In genomic region chr20:63082308-63082938, GRCh38 we compare ENCODE assay signal across 1 cellular context.
TF ChIP-seq lines count a peak whose summit lies in the region.

No MANE protein-coding gene starts in this region.

TF ChIP-seq in K562, 482 proteins besides CTCF, POLR2A, EP300 and RAD21 (continued from another document):
- TF ChIP-seq, protein P1, sequence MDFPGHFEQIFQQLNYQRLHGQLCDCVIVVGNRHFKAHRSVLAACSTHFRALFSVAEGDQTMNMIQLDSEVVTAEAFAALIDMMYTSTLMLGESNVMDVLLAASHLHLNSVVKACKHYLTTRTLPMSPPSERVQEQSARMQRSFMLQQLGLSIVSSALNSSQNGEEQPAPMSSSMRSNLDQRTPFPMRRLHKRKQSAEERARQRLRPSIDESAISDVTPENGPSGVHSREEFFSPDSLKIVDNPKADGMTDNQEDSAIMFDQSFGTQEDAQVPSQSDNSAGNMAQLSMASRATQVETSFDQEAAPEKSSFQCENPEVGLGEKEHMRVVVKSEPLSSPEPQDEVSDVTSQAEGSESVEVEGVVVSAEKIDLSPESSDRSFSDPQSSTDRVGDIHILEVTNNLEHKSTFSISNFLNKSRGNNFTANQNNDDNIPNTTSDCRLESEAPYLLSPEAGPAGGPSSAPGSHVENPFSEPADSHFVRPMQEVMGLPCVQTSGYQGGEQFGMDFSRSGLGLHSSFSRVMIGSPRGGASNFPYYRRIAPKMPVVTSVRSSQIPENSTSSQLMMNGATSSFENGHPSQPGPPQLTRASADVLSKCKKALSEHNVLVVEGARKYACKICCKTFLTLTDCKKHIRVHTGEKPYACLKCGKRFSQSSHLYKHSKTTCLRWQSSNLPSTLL (IDR thresholded peaks at IDR 0.05), result no peak
- TF ChIP-seq CXXC5 (CRISPR knock-in tag; IDR thresholded peaks at IDR 0.05) (no peak), NFRKB (IDR thresholded peaks at IDR 0.05; ENCODE audit: low read depth) (no peak), POLR3A (IDR thresholded peaks at IDR 0.05; ENCODE audit: borderline replicate concordance, extremely low read depth, insufficient read depth, insufficient read length) (no peak), TSC22D4 (tag; IDR thresholded peaks at IDR 0.05) (no peak), BRF1 (IDR thresholded peaks at IDR 0.05; ENCODE audit: borderline replicate concordance, extremely low read depth, insufficient read length) (no peak), GATAD2A (IDR thresholded peaks at IDR 0.05) (no peak), PHF8 (IDR thresholded peaks at IDR 0.05; ENCODE audit: borderline replicate concordance, low read length) (no peak), ZNF224 (CRISPR knock-in tag; IDR thresholded peaks at IDR 0.05) (no peak), ZNF584 (CRISPR knock-in tag; IDR thresholded peaks at IDR 0.05; ENCODE audit: low read depth) (no peak), BMI1 (IDR thresholded peaks at IDR 0.05; ENCODE audit: low read length) (no peak), ETV6 (IDR thresholded peaks at IDR 0.05; ENCODE audit: borderline replicate concordance in 1 of 2, low read depth in 2 of 2, low read length in 1 of 2) (no peak), ETV6 (CRISPR knock-in tag; IDR thresholded peaks at IDR 0.05; ENCODE audit: borderline replicate concordance) (no peak), TBP (optimal IDR thresholded peaks at IDR 0.05; ENCODE audit: low read depth, low read length) (no peak), ZNF121 (CRISPR knock-in tag; conservative IDR thresholded peaks at IDR 0.05) (no peak), NR2F6 (CRISPR knock-in tag; IDR thresholded peaks at IDR 0.05) (no peak), NEUROD1 (IDR thresholded peaks at IDR 0.05; ENCODE audit: borderline replicate concordance, low read depth, low read length, partially characterized antibody) (no peak), ZNF511 (CRISPR knock-in tag; IDR thresholded peaks at IDR 0.05) (peak; percentile 52; the same call in 1 of the 2 replicates), TRIM28 (IDR thresholded peaks at IDR 0.05) (no peak), RBBP5 (IDR thresholded peaks at IDR 0.05; ENCODE audit: borderline replicate concordance, insufficient read depth, low read length, poor library complexity, severe bottlenecking) (no peak)
- TF ChIP-seq, protein P2, sequence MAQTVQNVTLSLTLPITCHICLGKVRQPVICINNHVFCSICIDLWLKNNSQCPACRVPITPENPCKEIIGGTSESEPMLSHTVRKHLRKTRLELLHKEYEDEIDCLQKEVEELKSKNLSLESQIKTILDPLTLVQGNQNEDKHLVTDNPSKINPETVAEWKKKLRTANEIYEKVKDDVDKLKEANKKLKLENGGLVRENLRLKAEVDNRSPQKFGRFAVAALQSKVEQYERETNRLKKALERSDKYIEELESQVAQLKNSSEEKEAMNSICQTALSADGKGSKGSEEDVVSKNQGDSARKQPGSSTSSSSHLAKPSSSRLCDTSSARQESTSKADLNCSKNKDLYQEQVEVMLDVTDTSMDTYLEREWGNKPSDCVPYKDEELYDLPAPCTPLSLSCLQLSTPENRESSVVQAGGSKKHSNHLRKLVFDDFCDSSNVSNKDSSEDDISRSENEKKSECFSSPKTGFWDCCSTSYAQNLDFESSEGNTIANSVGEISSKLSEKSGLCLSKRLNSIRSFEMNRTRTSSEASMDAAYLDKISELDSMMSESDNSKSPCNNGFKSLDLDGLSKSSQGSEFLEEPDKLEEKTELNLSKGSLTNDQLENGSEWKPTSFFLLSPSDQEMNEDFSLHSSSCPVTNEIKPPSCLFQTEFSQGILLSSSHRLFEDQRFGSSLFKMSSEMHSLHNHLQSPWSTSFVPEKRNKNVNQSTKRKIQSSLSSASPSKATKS (CRISPR knock-in tag; IDR thresholded peaks at IDR 0.05), result no peak
- TF ChIP-seq, protein P3, sequence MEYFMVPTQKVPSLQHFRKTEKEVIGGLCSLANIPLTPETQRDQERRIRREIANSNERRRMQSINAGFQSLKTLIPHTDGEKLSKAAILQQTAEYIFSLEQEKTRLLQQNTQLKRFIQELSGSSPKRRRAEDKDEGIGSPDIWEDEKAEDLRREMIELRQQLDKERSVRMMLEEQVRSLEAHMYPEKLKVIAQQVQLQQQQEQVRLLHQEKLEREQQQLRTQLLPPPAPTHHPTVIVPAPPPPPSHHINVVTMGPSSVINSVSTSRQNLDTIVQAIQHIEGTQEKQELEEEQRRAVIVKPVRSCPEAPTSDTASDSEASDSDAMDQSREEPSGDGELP (CRISPR knock-in tag; IDR thresholded peaks at IDR 0.05; ENCODE audit: borderline replicate concordance), result peak; percentile 34; the same call in 1 of the 2 replicates
